Comparison of ENCODE assay signal across 36 cellular contexts in the genomic region with DNA sequence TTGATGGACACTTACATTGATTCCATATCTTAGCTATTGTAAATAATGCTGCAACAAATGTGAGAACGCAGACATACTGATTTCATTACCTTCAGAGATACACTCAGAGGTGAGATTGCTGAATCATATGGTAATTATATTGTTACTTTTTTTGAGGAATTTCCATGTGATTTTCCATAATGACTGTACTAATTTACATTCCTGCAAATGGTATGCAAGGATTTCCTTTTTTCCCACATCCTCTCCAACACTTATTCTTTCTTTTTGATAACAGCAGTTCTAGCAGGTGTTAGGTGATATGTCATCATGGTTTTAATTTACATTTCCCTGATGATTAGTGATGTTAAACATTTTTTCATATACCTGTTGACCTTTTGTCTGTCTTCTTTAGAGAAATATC.
DNase-seq lines count a peak whose midpoint lies in the region; ATAC-seq, FAIRE-seq and TF ChIP-seq lines count a peak whose summit lies in the region.
"Had no signal": no experiment of that assay in that cellular context is flagged by ENCODE, and none has a peak within 500 bp of the region (broad histone marks: within the 10 kb centered on the region; RNA-seq: fewer than 3 reads in every experiment).

No MANE protein-coding gene starts in this region.

- no peak overlapping the region for H3K56ac ChIP-seq in mesendoderm (ENCODE audit: low read length)

- DNase-seq in bronchial epithelial cell (ENCODE audit: low read depth) = peak; percentile 77
- DNase-seq in epithelial cell of esophagus (ENCODE audit: low read depth) = peak; percentile 46
- peak; percentile 59 to 60 for DNase-seq in foreskin keratinocyte
- DNase-seq in mesendoderm = peak; percentile 2
- no peak for DNase-seq in NCI-H526 (lab: John Stamatoyannopoulos, UW)
- DNase-seq in right cardiac atrium = no peak
- no peak for DNase-seq in naive thymus-derived CD4-positive, alpha-beta T cell
- DNase-seq: 8988T; ACHN; AML-193; BE2C; C1 segment of cervical spinal cord; Caco-2; Calu3; CD4-positive, alpha-beta memory T cell; CD4-positive, alpha-beta T cell; CD4-positive, CD25-positive, alpha-beta regulatory T cell; CD8-positive, alpha-beta memory T cell; CD8-positive, alpha-beta T cell; COR-L47; DMS 273 treated with DMSO at 0.1 percent for 48 hours; DMS153; DMS53; DMS79; DMS79 treated with DMSO at 0.1 percent for 48 hours; DND-41; EL had no signal

- H3K9ac ChIP-seq in mesendoderm (ENCODE audit: low read length) = no peak overlapping the region
- H3K9ac ChIP-seq: BLaER1; BLaER1 treated with 17β-estradiol and CSF1 and Interleukin-3, amounts not matched to agents 10 nM and 100 nM had no signal

- no peak overlapping the region for H2BK120ac ChIP-seq in mesendoderm (ENCODE audit: low read depth, low read length)

- no peaks in the 10 kb centered on the region for H3K36me3 ChIP-seq in bronchial epithelial cell (ENCODE audit: control insufficient read depth, insufficient read depth, low read length)
- H3K36me3 ChIP-seq in mesendoderm (ENCODE audit: control insufficient read depth, insufficient read depth, low read length) = no peaks in the 10 kb centered on the region
- no peaks in the 10 kb centered on the region for H3K36me3 ChIP-seq in naive thymus-derived CD4-positive, alpha-beta T cell (ENCODE audit: control insufficient read depth in 2 of 3, insufficient read depth in 3 of 3, low read length in 3 of 3)
- H3K36me3 ChIP-seq: BE2C; BLaER1; BLaER1 treated with 17β-estradiol and CSF1 and Interleukin-3, amounts not matched to agents 10 nM and 100 nM had no signal

- no peaks in the 10 kb centered on the region for H3K4me1 Mint-ChIP-seq in naive thymus-derived CD4-positive, alpha-beta T cell
- H3K4me1 Mint-ChIP-seq: B cell; CD14-positive monocyte; CD4-positive, alpha-beta memory T cell; CD4-positive, CD25-positive, alpha-beta regulatory T cell; CD8-positive, alpha-beta memory T cell had no signal

- no peak overlapping the region for H3K27ac ChIP-seq in foreskin keratinocyte
- H3K27ac ChIP-seq in mesendoderm (ENCODE audit: low read depth, low read length) = no peak overlapping the region
- H3K27ac ChIP-seq in right cardiac atrium (ENCODE audit: low read length) = no peak overlapping the region
- H3K27ac ChIP-seq in naive thymus-derived CD4-positive, alpha-beta T cell (ENCODE audit: low read depth, low read length) = no peak overlapping the region
- H3K27ac ChIP-seq: 22Rv1; A549; BLaER1; BLaER1 treated with 17β-estradiol and CSF1 and Interleukin-3, amounts not matched to agents 10 nM and 100 nM; C4-2B had no signal

- H3K36me3 Mint-ChIP-seq in naive thymus-derived CD4-positive, alpha-beta T cell = peaks cover 0 to 6% (median 0%) of the 10 kb centered on the region in 5 donors
- H3K36me3 Mint-ChIP-seq: CD14-positive monocyte; CD4-positive, alpha-beta memory T cell; CD4-positive, CD25-positive, alpha-beta regulatory T cell; CD8-positive, alpha-beta memory T cell; CD8-positive, alpha-beta T cell had no signal

- H2BK15ac ChIP-seq in mesendoderm (replicated peaks; ENCODE audit: low read depth) = no peak overlapping the region

- H3K9me3 ChIP-seq in right cardiac atrium (ENCODE audit: control insufficient read depth, low read length) = no peaks in the 10 kb centered on the region
- H3K9me3 ChIP-seq in naive thymus-derived CD4-positive, alpha-beta T cell (ENCODE audit: control insufficient read depth in 2 of 3, low read length in 3 of 3) = peaks cover 0 to 1% (median 0%) of the 10 kb centered on the region in 3 experiments
- H3K9me3 ChIP-seq: A549, BE2C, Caco-2 had no signal

- no peak overlapping the region for H3K4me3 Mint-ChIP-seq in naive thymus-derived CD4-positive, alpha-beta T cell
- H3K4me3 Mint-ChIP-seq: B cell; CD14-positive monocyte; CD4-positive, alpha-beta memory T cell; CD4-positive, alpha-beta T cell; CD4-positive, CD25-positive, alpha-beta regulatory T cell; CD8-positive, alpha-beta memory T cell; CD8-positive, alpha-beta T cell had no signal

- H3K79me2 ChIP-seq in mesendoderm (ENCODE audit: control insufficient read depth, insufficient read depth, low read length) = no peaks in the 10 kb centered on the region

- no peak for TF ChIP-seq CTCF in bronchial epithelial cell (IDR thresholded peaks at IDR 0.05; ENCODE audit: insufficient read depth, low read length, severe bottlenecking)
- TF ChIP-seq CTCF in epithelial cell of esophagus (IDR thresholded peaks at IDR 0.05; ENCODE audit: insufficient read depth, low read depth, low read length, missing control alignments) = no peak
- TF ChIP-seq CTCF in foreskin keratinocyte (conservative IDR thresholded peaks at IDR 0.05) = no peak

- peaks cover 5% of the 10 kb centered on the region for H3K4me1 ChIP-seq in foreskin keratinocyte
- H3K4me1 ChIP-seq in mesendoderm (ENCODE audit: control insufficient read depth, low read depth, low read length) = no peaks in the 10 kb centered on the region
- no peaks in the 10 kb centered on the region for H3K4me1 ChIP-seq in right cardiac atrium (ENCODE audit: control insufficient read depth, insufficient read depth, low read length)
- H3K4me1 ChIP-seq in naive thymus-derived CD4-positive, alpha-beta T cell (ENCODE audit: control insufficient read depth in 2 of 2, insufficient read depth in 2 of 2, low read length in 2 of 2) = no peaks in the 10 kb centered on the region
- H3K4me1 ChIP-seq: A549; BE2C; BLaER1; BLaER1 treated with 17β-estradiol and CSF1 and Interleukin-3, amounts not matched to agents 10 nM and 100 nM; Caco-2 had no signal

- no peak overlapping the region for H2AK5ac ChIP-seq in mesendoderm (ENCODE audit: low read length)

- H4K5ac ChIP-seq in mesendoderm (ENCODE audit: low read length) = no peak overlapping the region

- H3K4me3 ChIP-seq in bronchial epithelial cell (ENCODE audit: low read depth, low read length) (no peak overlapping the region), epithelial cell of esophagus (ENCODE audit: low read length) (no peak overlapping the region), mesendoderm (ENCODE audit: low read length) (no peak overlapping the region), right cardiac atrium (ENCODE audit: low read length) (no peak overlapping the region)
- H3K4me3 ChIP-seq in naive thymus-derived CD4-positive, alpha-beta T cell (ENCODE audit: low read length) = no peak overlapping the region
- H3K4me3 ChIP-seq: A549; BLaER1; BLaER1 treated with 17β-estradiol and CSF1 and Interleukin-3, amounts not matched to agents 10 nM and 100 nM had no signal

- intact Hi-C loops in right cardiac atrium (cut with DNase I) = no loop called here
- intact Hi-C loops in naive thymus-derived CD4-positive, alpha-beta T cell (cut with micrococcal nuclease) = no loop called here

- ATAC-seq in foreskin keratinocyte (peak; percentile 70), right cardiac atrium (no peak), GM18873 (IDR thresholded peaks at IDR 0.05; ENCODE audit: low FRiP score, unreplicated experiment) (no peak)
- ATAC-seq in naive thymus-derived CD4-positive, alpha-beta T cell = no peak
- ATAC-seq: A549; CD8-positive, alpha-beta T cell had no signal

- no peaks in the 10 kb centered on the region for H3K27me3 Mint-ChIP-seq in naive thymus-derived CD4-positive, alpha-beta T cell
- H3K27me3 Mint-ChIP-seq: B cell; CD4-positive, alpha-beta memory T cell; CD4-positive, alpha-beta T cell; CD4-positive, CD25-positive, alpha-beta regulatory T cell; CD8-positive, alpha-beta memory T cell had no signal

- H2BK5ac ChIP-seq in mesendoderm (ENCODE audit: low read length) = no peak overlapping the region

- no peak overlapping the region for H3K18ac ChIP-seq in mesendoderm (ENCODE audit: low read length)

- H3K9me3 Mint-ChIP-seq in naive thymus-derived CD4-positive, alpha-beta T cell = peaks cover 0 to 37% (median 11%) of the 10 kb centered on the region in 11 donors

- FAIRE-seq in bronchial epithelial cell (lab: Jason Lieb, UNC) = no peak
- FAIRE-seq: A549, D721Med had no signal

- H3K23ac ChIP-seq in mesendoderm (ENCODE audit: low read length) = no peak overlapping the region

- H3K27me3 ChIP-seq in bronchial epithelial cell (ENCODE audit: control insufficient read depth, insufficient read depth, low read length) (no peaks in the 10 kb centered on the region), foreskin keratinocyte (no peaks in the 10 kb centered on the region), mesendoderm (ENCODE audit: insufficient read depth, low read length, poor library complexity) (no peaks in the 10 kb centered on the region), right cardiac atrium (ENCODE audit: control insufficient read depth, insufficient read depth) (no peaks in the 10 kb centered on the region)
- H3K27me3 ChIP-seq in naive thymus-derived CD4-positive, alpha-beta T cell (ENCODE audit: control insufficient read depth in 2 of 2, insufficient read depth in 2 of 2, low read length in 2 of 2) = no peaks in the 10 kb centered on the region
- H3K27me3 ChIP-seq: BE2C; BLaER1; BLaER1 treated with 17β-estradiol and CSF1 and Interleukin-3, amounts not matched to agents 10 nM and 100 nM had no signal

- no CpG with 5 or more reads among the region's 1 CpG for WGBS in mesendoderm (ENCODE audit: extremely low coverage, insufficient coverage, low lambda C conversion rate)
- WGBS in right cardiac atrium = 73% methylated on average over 1 of the region's 1 CpG

- CTCF ChIA-PET in naive thymus-derived CD4-positive, alpha-beta T cell (lab: Charles Lee) = no interaction called here

- no peak overlapping the region for H3K4ac ChIP-seq in mesendoderm (ENCODE audit: low read depth, low read length)

- no peak overlapping the region for H4K8ac ChIP-seq in mesendoderm (ENCODE audit: low read depth, low read length)

- no peak overlapping the region for H3K27ac Mint-ChIP-seq in naive thymus-derived CD4-positive, alpha-beta T cell
- H3K27ac Mint-ChIP-seq: B cell; CD14-positive monocyte; CD4-positive, alpha-beta memory T cell; CD4-positive, alpha-beta T cell; CD4-positive, CD25-positive, alpha-beta regulatory T cell; CD8-positive, alpha-beta memory T cell; CD8-positive, alpha-beta T cell had no signal

- POLR2A ChIA-PET in naive thymus-derived CD4-positive, alpha-beta T cell (lab: Charles Lee) = no interaction called here

- no peak overlapping the region for H3K4me2 ChIP-seq in mesendoderm (ENCODE audit: low read length)
- H3K4me2 ChIP-seq: A549; BLaER1; BLaER1 treated with 17β-estradiol and CSF1 and Interleukin-3, amounts not matched to agents 10 nM and 100 nM had no signal

- no peaks in the 10 kb centered on the region for H3K79me1 ChIP-seq in mesendoderm (ENCODE audit: low read length)

Comparison
In these comparisons a context has a peak if more than half of its experiments do, and no peak if none do; other contexts are left out.
1. DNase-seq: peak in bronchial epithelial cell (single experiment), epithelial cell of esophagus (single experiment), foreskin keratinocyte (2 of 2) and mesendoderm (single experiment); none in NCI-H526 (0 of 2), right cardiac atrium (0 of 3) and naive thymus-derived CD4-positive, alpha-beta T cell (0 of 9).